25 cellular contexts compared by ENCODE assay signal in genomic region chr7:72435366-72435765, GRCh38. TPM values are rescaled to one million over a fixed set of nuclear protein-coding genes. Genes with fewer than 3 reads are reported as not detected.
A peak's percentile ranks its signal among the peaks of the same experiment; 100 is the strongest.
DNase-seq lines count a peak whose midpoint lies in the region; ATAC-seq and TF ChIP-seq lines count a peak whose summit lies in the region.
"Had no signal": no experiment of that assay in that cellular context is flagged by ENCODE, and none has a peak within 500 bp of the region (broad histone marks: within the 10 kb centered on the region; RNA-seq: fewer than 3 reads in every experiment).

No MANE protein-coding gene starts in this region.

- H2AFZ ChIP-seq in hepatocyte, result no peak overlapping the region
- H2AFZ ChIP-seq: parathyroid adenoma had no signal

- H3K27me3 Mint-ChIP-seq in brain (peaks cover 14% of the 10 kb centered on the region), T-cell (no peaks in the 10 kb centered on the region)
- H3K27me3 Mint-ChIP-seq: activated CD8-positive, alpha-beta memory T cell treated with anti-CD3 and anti-CD28 coated beads, Interleukin-2, amount 10 ng/mL, durations not matched to agents 7 days and 5 days; stimulated activated naive CD8-positive, alpha-beta T cell treated with anti-CD3 and anti-CD28 coated beads, Interleukin-15, Interleukin-2, amounts not matched to agents 100 ng/mL and 50 ng/mL, for 24 hours; T-helper 17 cell had no signal

- 36% methylated on average over 15 of the region's 15 CpGs for WGBS in hepatocyte (ENCODE audit: low lambda C conversion rate, missing lambda C conversion rate)

- in situ Hi-C loops in gastrocnemius medialis (cut with MboI; ENCODE audit: low sequenced_read_pairs in 4 of 4), result no loop called here

- H3K9me3 Mint-ChIP-seq in brain (no peaks in the 10 kb centered on the region), T-cell (no peaks in the 10 kb centered on the region)
- H3K9me3 Mint-ChIP-seq: stimulated activated naive CD8-positive, alpha-beta T cell treated with anti-CD3 and anti-CD28 coated beads, Interleukin-15, Interleukin-2, amounts not matched to agents 100 ng/mL and 50 ng/mL, for 24 hours had no signal

- no peaks in the 10 kb centered on the region for H3K9me3 ChIP-seq in hepatocyte (ENCODE audit: low read depth)
- no peaks in the 10 kb centered on the region for H3K9me3 ChIP-seq in gastrocnemius medialis
- H3K9me3 ChIP-seq: upper lobe of right lung had no signal

- H3K27me3 ChIP-seq in hepatocyte (no peaks in the 10 kb centered on the region), gastrocnemius medialis (peaks cover 0 to 6% (median 0%) of the 10 kb centered on the region in 3 donors)
- H3K27me3 ChIP-seq: upper lobe of right lung had no signal

- H3K4me2 ChIP-seq in hepatocyte, result peak overlapping the region; percentile 65

- intact Hi-C loops in gastrocnemius medialis (cut with DNase I; ENCODE audit: low total_unique reads), result no loop called here

- H3K4me1 Mint-ChIP-seq in brain (peaks cover 51% of the 10 kb centered on the region), T-cell (no peaks in the 10 kb centered on the region)
- H3K4me1 Mint-ChIP-seq: activated CD8-positive, alpha-beta memory T cell treated with anti-CD3 and anti-CD28 coated beads, Interleukin-2, amount 10 ng/mL, durations not matched to agents 7 days and 5 days; T-helper 17 cell had no signal

- H3K9me2 ChIP-seq in hepatocyte (replicated peaks; ENCODE audit: insufficient read depth), result no peaks in the 10 kb centered on the region

- H3K36me3 ChIP-seq in hepatocyte (replicated peaks; ENCODE audit: insufficient read depth, low read depth), result no peaks in the 10 kb centered on the region
- no peaks in the 10 kb centered on the region for H3K36me3 ChIP-seq in gastrocnemius medialis
- H3K36me3 ChIP-seq: upper lobe of right lung had no signal

- H3K36me3 Mint-ChIP-seq in brain (no peaks in the 10 kb centered on the region), T-cell (no peaks in the 10 kb centered on the region)
- H3K36me3 Mint-ChIP-seq: activated CD8-positive, alpha-beta memory T cell treated with anti-CD3 and anti-CD28 coated beads, Interleukin-2, amount 10 ng/mL, durations not matched to agents 7 days and 5 days had no signal

- H3K4me1 ChIP-seq in hepatocyte (ENCODE audit: insufficient read depth) (peaks cover 5% of the 10 kb centered on the region), gastrocnemius medialis (no peaks in the 10 kb centered on the region)
- H3K4me1 ChIP-seq: parathyroid adenoma, upper lobe of right lung had no signal

- TF ChIP-seq CTCF in brain (conservative IDR thresholded peaks at IDR 0.05) (no peak), hepatocyte (IDR thresholded peaks at IDR 0.05; ENCODE audit: poor library complexity) (no peak), gastrocnemius medialis (IDR thresholded peaks at IDR 0.05 in 4 of 5, conservative IDR thresholded peaks at IDR 0.05 in 1 of 5) (no peak)

- H4K20me1 ChIP-seq in hepatocyte (ENCODE audit: insufficient read depth, poor library complexity, severe bottlenecking), result no peaks in the 10 kb centered on the region

- H3K4me3 ChIP-seq in hepatocyte (no peak overlapping the region), gastrocnemius medialis (peak overlapping the region in 1 of 4 donors; percentile 6)
- H3K4me3 ChIP-seq: upper lobe of right lung had no signal

- POLR2A ChIA-PET in T-cell (lab: Charles Lee), result no interaction called here

- no peaks in the 10 kb centered on the region for H3K79me2 ChIP-seq in hepatocyte
- H3K79me2 ChIP-seq: parathyroid adenoma had no signal

- TF ChIP-seq POLR2A in gastrocnemius medialis (IDR thresholded peaks at IDR 0.05), result no peak

- DNase-seq in DMS153 (lab: John Stamatoyannopoulos, UW) (peak; percentile 10), DMS153 treated with DMSO at 0.1 percent for 48 hours (lab: John Stamatoyannopoulos, UW; ENCODE audit: unreplicated experiment) (no peak), hepatocyte (ENCODE audit: low spot score) (peak; percentile 10), gastrocnemius medialis (peak in 1 of 2 donors; percentile 12), T-cell (no peak), NAMALWA (ENCODE audit: low spot score) (no peak)
- DNase-seq: activated CD4-positive, CD25-positive, alpha-beta regulatory T cell; activated CD8-positive, alpha-beta memory T cell treated with anti-CD3 and anti-CD28 coated beads, Interleukin-2, amount 10 ng/mL, durations not matched to agents 7 days and 5 days; activated gamma-delta T cell; cortex of kidney; DMS79 treated with DMSO at 0.1 percent for 48 hours; kidney; NCI-H2029 treated with DMSO at 0.1 percent for 48 hours; stimulated activated CD4-positive, alpha-beta T cell treated with anti-CD3 and anti-CD28 coated beads, Interleukin-15, amount 100 ng/mL, for 24 hours; T-helper 17 cell; upper lobe of right lung had no signal

- CTCF ChIA-PET in T-cell (lab: Charles Lee), result no interaction called here

- H3K27ac Mint-ChIP-seq in brain (peak overlapping the region in 2 of 5 experiments; percentile 80 to 91), T-cell (no peak overlapping the region)
- H3K27ac Mint-ChIP-seq: activated CD8-positive, alpha-beta memory T cell treated with anti-CD3 and anti-CD28 coated beads, Interleukin-2, amount 10 ng/mL, durations not matched to agents 7 days and 5 days; stimulated activated naive CD8-positive, alpha-beta T cell treated with anti-CD3 and anti-CD28 coated beads, Interleukin-15, Interleukin-2, amounts not matched to agents 100 ng/mL and 50 ng/mL, for 24 hours; T-helper 17 cell had no signal

- no peak overlapping the region for H3K27ac ChIP-seq in hepatocyte
- H3K27ac ChIP-seq in gastrocnemius medialis, result no peak overlapping the region
- H3K27ac ChIP-seq: 22Rv1, C4-2B, parathyroid adenoma, upper lobe of right lung had no signal

- peak overlapping the region in 3 of 5 experiments; percentile 31 to 65 (median 59) for H3K4me3 Mint-ChIP-seq in brain
- H3K4me3 Mint-ChIP-seq in T-cell, result no peak overlapping the region
- H3K4me3 Mint-ChIP-seq: activated CD8-positive, alpha-beta memory T cell treated with anti-CD3 and anti-CD28 coated beads, Interleukin-2, amount 10 ng/mL, durations not matched to agents 7 days and 5 days; stimulated activated naive CD8-positive, alpha-beta T cell treated with anti-CD3 and anti-CD28 coated beads, Interleukin-15, Interleukin-2, amounts not matched to agents 100 ng/mL and 50 ng/mL, for 24 hours; T-helper 17 cell had no signal

- ATAC-seq in gastrocnemius medialis (peak; percentile 23 to 39), T-cell (replicated peaks in 1 of 4) (no peak), HG03108 (IDR thresholded peaks at IDR 0.05; ENCODE audit: unreplicated experiment) (no peak)
- ATAC-seq: activated CD8-positive, alpha-beta memory T cell treated with anti-CD3 and anti-CD28 coated beads, Interleukin-2, amount 10 ng/mL, durations not matched to agents 7 days and 5 days; HepG2; T-helper 17 cell; upper lobe of right lung had no signal

RNA-seq across cellular contexts. Expression of gene CALN1, which starts 23.2 kb away (rescaled TPM):
- polyA plus RNA-seq in brain (ENCODE audit: insufficient read depth, low read depth, low replicate concordance) (2.5 TPM), hepatocyte (0.28 TPM in 2 replicates)
- total RNA-seq in hepatocyte (0.12 and 0.23 TPM in 2 replicates), gastrocnemius medialis (not detected), T-cell (under 1 TPM; 0.03 to 0.26 (median 0.05) TPM)
- total RNA-seq: activated CD8-positive, alpha-beta memory T cell treated with anti-CD3 and anti-CD28 coated beads, Interleukin-2, amount 10 ng/mL, durations not matched to agents 7 days and 5 days; HepG2; kidney; MCF 10A; RPMI7951; T-helper 17 cell; upper lobe of right lung had no signal
- polyA plus RNA-seq: HepG2 had no signal

Comparison
In these comparisons a context has a peak if more than half of its experiments do, and no peak if none do; other contexts are left out.
1. DNase-seq: peak in DMS153 (single experiment) and hepatocyte (single experiment); none in DMS153 treated with DMSO at 0.1 percent for 48 hours (single experiment), T-cell (0 of 34) and NAMALWA (single experiment).
2. H3K4me3 Mint-ChIP-seq: peak in brain (3 of 5); none in T-cell (0 of 3).
3. ATAC-seq: peak in gastrocnemius medialis (2 of 2); none in T-cell (0 of 4) and HG03108 (single experiment).